ENCODE assay signal across 21 cellular contexts in genomic region chr5:132027027-132027426, GRCh38. TPM values are rescaled to one million over a fixed set of nuclear protein-coding genes. Genes with fewer than 3 reads are reported as not detected.
DNase-seq lines count a peak whose midpoint lies in the region; ATAC-seq, FAIRE-seq and TF ChIP-seq lines count a peak whose summit lies in the region.
"Had no signal": no experiment of that assay in that cellular context is flagged by ENCODE, and none has a peak within 500 bp of the region (broad histone marks: within the 10 kb centered on the region; RNA-seq: fewer than 3 reads in every experiment).

No MANE protein-coding gene starts in this region.

- TF ChIP-seq POLR2A in GM12892 (IDR thresholded peaks at IDR 0.05; ENCODE audit: low read depth, low read length) = no peak

- FAIRE-seq in GM12892 (lab: Jason Lieb, UNC) = peak; percentile 9

- ATAC-seq in HG03175 (IDR thresholded peaks at IDR 0.05; ENCODE audit: unreplicated experiment) = peak; percentile 63
- no peak for ATAC-seq in HG03469 (IDR thresholded peaks at IDR 0.05; ENCODE audit: unreplicated experiment)

- TF ChIP-seq CTCF in GM20000 (IDR thresholded peaks at IDR 0.05; ENCODE audit: extremely low read depth, missing control alignments) = no peak

- no peak for DNase-seq in GM12892 (ENCODE audit: insufficient read length)
- peak; percentile 19 for DNase-seq in GM20000 (ENCODE audit: low spot score)
- DNase-seq in islet precursor cell = peak; percentile 40
- no peak for DNase-seq in NCI-H2081 (lab: John Stamatoyannopoulos, UW)
- no peak for DNase-seq in dermis blood vessel endothelial cell
- no peak for DNase-seq in NOMO-1 treated with DMSO at 0.1 percent for 48 hours (lab: John Stamatoyannopoulos, UW; ENCODE audit: unreplicated experiment)
- DNase-seq: activated naive CD4-positive, alpha-beta T cell treated with anti-CD3 and anti-CD28 coated beads, Interleukin-2, amount 50 U/mL, for 16 hours; BE2C; glutamatergic neuron; IMR-90; MM.1S; NCI-H187 treated with DMSO at 0.1 percent for 48 hours; NCI-H524 treated with DMSO at 0.1 percent for 48 hours; SK-N-SH had no signal

RNA-seq across cellular contexts. Expression of gene ACSL6, which starts 15.6 kb away (rescaled TPM):
- not detected for polyA plus RNA-seq in GM12892 (2012; ENCODE audit: missing spikeins)
- total RNA-seq in dermis blood vessel endothelial cell = 0.09 and 0.17 TPM in 2 replicates
- total RNA-seq: IMR-90, pulmonary artery endothelial cell had no signal
- polyA plus RNA-seq: IMR-90 had no signal

RNA-seq across cellular contexts. Expression of gene IL3, which starts 33.4 kb away (rescaled TPM):
- not detected for polyA plus RNA-seq in GM12892 (2012; ENCODE audit: missing spikeins)
- not detected in 2 replicates for total RNA-seq in dermis blood vessel endothelial cell
- total RNA-seq: dermis microvascular lymphatic vessel endothelial cell, epithelial cell of proximal tubule, H4, IMR-90, lung, pulmonary artery endothelial cell had no signal
- polyA plus RNA-seq: IMR-90, lung, SK-N-SH had no signal

RNA-seq across cellular contexts. Expression of gene CSF2, which starts 46.6 kb away (rescaled TPM):
- not detected for polyA plus RNA-seq in GM12892 (2012; ENCODE audit: missing spikeins)
- total RNA-seq in dermis blood vessel endothelial cell = 0.14 and 0.34 TPM in 2 replicates
- total RNA-seq: IMR-90, pulmonary artery endothelial cell had no signal

Comparison
In these comparisons a context has a peak if more than half of its experiments do, and no peak if none do; other contexts are left out.
1. DNase-seq: peak in GM20000 (single experiment) and islet precursor cell (single experiment); none in GM12892 (single experiment), NCI-H2081 (0 of 2), dermis blood vessel endothelial cell (single experiment) and NOMO-1 treated with DMSO at 0.1 percent for 48 hours (single experiment).